1 cellular context compared by ENCODE assay signal in the genomic region with DNA sequence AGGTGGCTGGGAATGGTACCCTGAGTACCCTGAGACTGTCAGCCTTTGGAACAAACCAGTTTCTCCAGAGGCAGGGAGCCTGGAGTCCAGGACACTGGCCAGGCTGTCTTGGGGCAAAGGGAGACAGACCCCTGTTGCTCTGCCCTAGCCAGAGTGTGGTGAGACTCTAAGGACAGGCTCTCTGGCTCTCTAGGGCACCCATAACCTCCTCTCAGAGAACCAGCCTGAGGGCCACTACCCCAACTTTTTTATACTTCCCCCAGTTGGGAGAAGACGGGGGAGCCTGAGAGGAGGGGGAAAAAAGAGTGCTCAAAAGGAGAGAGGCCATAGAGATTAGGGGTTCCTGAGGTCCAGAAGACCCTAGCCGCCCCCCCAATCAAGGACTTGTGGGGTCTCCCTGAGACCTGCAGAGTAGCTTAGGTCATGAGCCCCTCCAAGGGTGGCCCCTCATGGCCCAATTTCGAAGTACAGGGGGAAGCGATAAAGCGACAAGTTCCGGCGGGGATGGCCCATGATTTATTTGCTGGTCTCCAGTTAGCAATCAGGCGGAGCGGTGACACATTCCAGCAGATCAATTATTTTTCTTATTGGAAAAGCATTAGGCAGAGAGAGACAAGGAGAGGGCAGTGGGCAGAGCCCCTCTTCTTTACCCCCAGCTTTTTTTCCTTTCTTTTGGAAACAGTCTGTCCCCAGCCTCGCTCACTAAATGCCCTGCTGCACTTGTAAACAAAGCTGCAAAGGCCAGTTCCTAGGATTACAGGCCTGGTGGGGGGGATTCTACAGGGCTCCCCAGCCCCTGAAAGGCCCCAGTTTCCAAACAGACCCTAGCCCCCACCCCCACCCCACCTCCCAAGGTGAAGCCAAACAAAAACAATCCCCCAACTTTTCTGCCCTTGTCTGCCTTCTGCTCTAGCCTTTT.
TF ChIP-seq lines count a peak whose summit lies in the region.

No MANE protein-coding gene starts in this region.

TF ChIP-seq in H1, 55 proteins besides CTCF, POLR2A, EP300 and RAD21:
- peak; percentile 9; the same call in 1 of the 2 replicates for TF ChIP-seq CBX8 (IDR thresholded peaks at IDR 0.05; ENCODE audit: borderline replicate concordance, low read depth, low read length)
- TF ChIP-seq BACH1 (IDR thresholded peaks at IDR 0.05; ENCODE audit: low read length), result no peak
- no peak for TF ChIP-seq RBBP5 (IDR thresholded peaks at IDR 0.05; ENCODE audit: borderline replicate concordance, low read depth, low read length)
- no peak for TF ChIP-seq CREB1 (IDR thresholded peaks at IDR 0.05)
- TF ChIP-seq RNF2 (IDR thresholded peaks at IDR 0.05; ENCODE audit: borderline replicate concordance, low read depth, low read length, missing control alignments, poor library complexity, severe bottlenecking), result peak; percentile 28
- TF ChIP-seq KDM5A (IDR thresholded peaks at IDR 0.05; ENCODE audit: low read length), result no peak
- TF ChIP-seq SUZ12 (IDR thresholded peaks at IDR 0.05; ENCODE audit: low read length), result peak; percentile 82
- TF ChIP-seq EZH2 (IDR thresholded peaks at IDR 0.05; ENCODE audit: low read depth, low read length, severe bottlenecking), result peak; percentile 78
